ENCODE assay signal across 27 cellular contexts in genomic region chr4:86521373-86521969, GRCh38.
A peak's percentile ranks its signal among the peaks of the same experiment; 100 is the strongest.
DNase-seq lines count a peak whose midpoint lies in the region; ATAC-seq and TF ChIP-seq lines count a peak whose summit lies in the region.
"Had no signal": no experiment of that assay in that cellular context is flagged by ENCODE, and none has a peak within 500 bp of the region (broad histone marks: within the 10 kb centered on the region; RNA-seq: fewer than 3 reads in every experiment).

No MANE protein-coding gene starts in this region.

- no peaks in the 10 kb centered on the region for H3K27me3 ChIP-seq in trophoblast cell (ENCODE audit: insufficient read depth, low read length)
- H3K27me3 ChIP-seq in CD8-positive, alpha-beta memory T cell (ENCODE audit: insufficient read depth, low read length, poor library complexity, severe bottlenecking): no peaks in the 10 kb centered on the region
- H3K27me3 ChIP-seq: gastrocnemius medialis, neutrophil, sigmoid colon had no signal

- no peak for TF ChIP-seq CTCF in omental fat pad (IDR thresholded peaks at IDR 0.05)

- H3K4me2 ChIP-seq in trophoblast cell (ENCODE audit: low read length): no peak overlapping the region
- H3K4me2 ChIP-seq: KMS-11 had no signal

- no peaks in the 10 kb centered on the region for H3K36me3 Mint-ChIP-seq in CD8-positive, alpha-beta memory T cell
- H3K36me3 Mint-ChIP-seq: immature natural killer cell, memory B cell had no signal

- WGBS in trophoblast cell (ENCODE audit: extremely low coverage, insufficient coverage, insufficient read length): no CpG with 5 or more reads among the region's 3 CpGs

- H3K23ac ChIP-seq in trophoblast cell (ENCODE audit: low read length): no peak overlapping the region

- peaks cover 0 to 3% of the 10 kb centered on the region in 2 experiments for H3K4me1 ChIP-seq in trophoblast cell (ENCODE audit: control insufficient read depth in 1 of 2, insufficient read depth in 2 of 2, low read length in 2 of 2)
- H3K4me1 ChIP-seq in CD8-positive, alpha-beta memory T cell (ENCODE audit: insufficient read depth, low read length): no peaks in the 10 kb centered on the region
- H3K4me1 ChIP-seq: gastrocnemius medialis, psoas muscle, sigmoid colon had no signal

- H3K27me3 Mint-ChIP-seq in CD8-positive, alpha-beta memory T cell: peaks cover 0 to 6% of the 10 kb centered on the region in 2 donors

- peak overlapping the region; percentile 20 for H3K14ac ChIP-seq in trophoblast cell (ENCODE audit: low read length)

- no peaks in the 10 kb centered on the region for H3K79me2 ChIP-seq in trophoblast cell (ENCODE audit: control insufficient read depth, insufficient read depth, low read length, poor library complexity)

- H2AFZ ChIP-seq in trophoblast cell (ENCODE audit: insufficient read depth, low read length, poor library complexity): no peak overlapping the region

- H2BK12ac ChIP-seq in trophoblast cell (ENCODE audit: low read length): no peak overlapping the region

- no peaks in the 10 kb centered on the region for H3K36me3 ChIP-seq in trophoblast cell (ENCODE audit: control insufficient read depth in 1 of 2, insufficient read depth in 2 of 2, low read length in 2 of 2)
- H3K36me3 ChIP-seq in CD8-positive, alpha-beta memory T cell (ENCODE audit: insufficient read depth, low read length): no peaks in the 10 kb centered on the region
- H3K36me3 ChIP-seq: gastrocnemius medialis, neutrophil, sigmoid colon had no signal

- CTCF ChIA-PET in CD8-positive, alpha-beta memory T cell (lab: Charles Lee): no interaction called here

- peaks cover 3% of the 10 kb centered on the region for H3K9me3 ChIP-seq in trophoblast cell (ENCODE audit: insufficient read depth, low read depth, low read length)
- H3K9me3 ChIP-seq in CD8-positive, alpha-beta memory T cell (ENCODE audit: low read length): no peaks in the 10 kb centered on the region
- H3K9me3 ChIP-seq: gastrocnemius medialis, neutrophil had no signal

- H2BK120ac ChIP-seq in trophoblast cell (ENCODE audit: insufficient read depth, low read length, poor library complexity): no peak overlapping the region

- H4K91ac ChIP-seq in trophoblast cell (ENCODE audit: low read depth, low read length): no peak overlapping the region

- H2BK5ac ChIP-seq in trophoblast cell (ENCODE audit: low read depth, low read length, poor library complexity): no peak overlapping the region

- H3K4me1 Mint-ChIP-seq in CD8-positive, alpha-beta memory T cell: no peaks in the 10 kb centered on the region
- H3K4me1 Mint-ChIP-seq: activated CD4-positive, alpha-beta T cell treated with anti-CD3 and anti-CD28 coated beads for 36 hours; central memory CD8-positive, alpha-beta T cell; immature natural killer cell; memory B cell had no signal

- DNase-seq in SKM-1 treated with dmso at 0.1 percent for 144 hours (lab: John Stamatoyannopoulos, UW; ENCODE audit: unreplicated experiment) (peak; percentile 54), trophoblast cell (no peak), omental fat pad (ENCODE audit: low spot score) (no peak)
- DNase-seq in CD8-positive, alpha-beta memory T cell: no peak
- DNase-seq: activated CD4-positive, alpha-beta T cell treated with anti-CD3 and anti-CD28 coated beads for 36 hours; activated CD8-positive, alpha-beta memory T cell treated with anti-CD3 and anti-CD28 coated beads for 24 hours; activated T-cell treated with anti-CD3 and anti-CD28 coated beads, Interleukin-2, amount 50 U/mL, for 1 hour; EL; gastrocnemius medialis; immature natural killer cell; NCI-H1436 treated with DMSO at 0.1 percent for 48 hours; NCI-H2107; NCI-H446 treated with DMSO at 0.1 percent for 48 hours; psoas muscle; SHP77 treated with DMSO at 0.1 percent for 48 hours; sigmoid colon; stimulated activated CD4-positive, alpha-beta T cell treated with anti-CD3 and anti-CD28 coated beads, Interleukin-4, amount 100 ng/mL, for 24 hours; stimulated activated naive B cell treated with anti-CD40 and anti-IgM and Interleukin-4, amounts not matched to agents 10 μg/mL and 1 μg/mL and 100 μg/mL, for 72 hours had no signal

- H3K4me3 Mint-ChIP-seq in CD8-positive, alpha-beta memory T cell: no peak overlapping the region
- H3K4me3 Mint-ChIP-seq: activated CD4-positive, alpha-beta T cell treated with anti-CD3 and anti-CD28 coated beads for 36 hours; central memory CD8-positive, alpha-beta T cell; immature natural killer cell; memory B cell; stimulated activated naive B cell treated with anti-CD40 and anti-IgM and Interleukin-4, amounts not matched to agents 10 μg/mL and 1 μg/mL and 100 μg/mL, for 72 hours; T-helper 1 cell treated with Interleukin-12 subunit alpha and Interleukin-12 subunit beta and Interleukin-4 antibody, amounts not matched to agents 30 μg/mL and 1 μg/mL, for 36 hours had no signal

- H3K4me3 ChIP-seq in trophoblast cell (ENCODE audit: low read depth, low read length): peak overlapping the region; percentile 4
- H3K4me3 ChIP-seq in CD8-positive, alpha-beta memory T cell (ENCODE audit: low read length): no peak overlapping the region
- H3K4me3 ChIP-seq: gastrocnemius medialis, psoas muscle, sigmoid colon had no signal

- ATAC-seq in GM18502 (IDR thresholded peaks at IDR 0.05; ENCODE audit: poor library complexity, unreplicated experiment) (peak; percentile 62), HG03378 (IDR thresholded peaks at IDR 0.05; ENCODE audit: unreplicated experiment) (peak; percentile 54), GM19467 (IDR thresholded peaks at IDR 0.05; ENCODE audit: unreplicated experiment) (no peak), omental fat pad (ENCODE audit: low FRiP score) (no peak)
- ATAC-seq: activated CD4-positive, alpha-beta T cell treated with anti-CD3 and anti-CD28 coated beads for 36 hours; gastrocnemius medialis; psoas muscle had no signal

- POLR2A ChIA-PET in CD8-positive, alpha-beta memory T cell (lab: Charles Lee): no interaction called here

- H3K27ac Mint-ChIP-seq in CD8-positive, alpha-beta memory T cell: no peak overlapping the region
- H3K27ac Mint-ChIP-seq: activated CD4-positive, alpha-beta T cell treated with anti-CD3 and anti-CD28 coated beads for 36 hours; immature natural killer cell; memory B cell; stimulated activated naive B cell treated with anti-CD40 and anti-IgM and Interleukin-4, amounts not matched to agents 10 μg/mL and 1 μg/mL and 100 μg/mL, for 72 hours; T-helper 1 cell treated with Interleukin-12 subunit alpha and Interleukin-12 subunit beta and Interleukin-4 antibody, amounts not matched to agents 30 μg/mL and 1 μg/mL, for 36 hours had no signal

- H4K12ac ChIP-seq in trophoblast cell (ENCODE audit: low read depth, low read length): no peak overlapping the region

- no peak overlapping the region for H3K4ac ChIP-seq in trophoblast cell (ENCODE audit: low read depth, low read length)

- no peak overlapping the region for H2AK5ac ChIP-seq in trophoblast cell (ENCODE audit: low read length)

- no peaks in the 10 kb centered on the region for H3K79me1 ChIP-seq in trophoblast cell (ENCODE audit: low read length)

- H3K9me3 Mint-ChIP-seq in CD8-positive, alpha-beta memory T cell: peaks cover 6 to 24% (median 9%) of the 10 kb centered on the region in 5 donors
- H3K9me3 Mint-ChIP-seq: T-helper 1 cell treated with Interleukin-12 subunit alpha and Interleukin-12 subunit beta and Interleukin-4 antibody, amounts not matched to agents 30 μg/mL and 1 μg/mL, for 36 hours had no signal

- H3K9ac ChIP-seq in trophoblast cell (ENCODE audit: low read length): no peak overlapping the region
- H3K9ac ChIP-seq: KMS-11 had no signal

- no peak overlapping the region for H3K18ac ChIP-seq in trophoblast cell (ENCODE audit: low read length)

- no peak overlapping the region for H4K8ac ChIP-seq in trophoblast cell (ENCODE audit: low read depth, low read length)

- H3K27ac ChIP-seq in trophoblast cell (ENCODE audit: low read depth, low read length): no peak overlapping the region
- no peak overlapping the region for H3K27ac ChIP-seq in CD8-positive, alpha-beta memory T cell (ENCODE audit: low read depth, low read length)
- H3K27ac ChIP-seq: C4-2B, gastrocnemius medialis, KMS-11, neutrophil, psoas muscle, sigmoid colon had no signal

Comparison
In these comparisons a context has a peak if more than half of its experiments do, and no peak if none do; other contexts are left out.
1. ATAC-seq: peak in GM18502 (single experiment) and HG03378 (single experiment); none in GM19467 (single experiment) and omental fat pad (single experiment).